9 cellular contexts compared by ENCODE assay signal in genomic region chr19:4051175-4052101, GRCh38. TPM values are rescaled to one million over a fixed set of nuclear protein-coding genes. Genes with fewer than 3 reads are reported as not detected.
DNase-seq lines count a peak whose midpoint lies in the region; ATAC-seq and TF ChIP-seq lines count a peak whose summit lies in the region.
"Had no signal": no experiment of that assay in that cellular context is flagged by ENCODE, and none has a peak within 500 bp of the region (broad histone marks: within the 10 kb centered on the region; RNA-seq: fewer than 3 reads in every experiment).

No MANE protein-coding gene starts in this region.

- peak; percentile 18 to 33 (median 31) for ATAC-seq in right lobe of liver
- peak; percentile 13 to 62 for ATAC-seq in upper lobe of left lung (ENCODE audit: low FRiP score in 2 of 2)

- H3K27me3 ChIP-seq in adipocyte (replicated peaks; ENCODE audit: control insufficient read depth, insufficient read depth, low read length) = no peaks in the 10 kb centered on the region
- no peaks in the 10 kb centered on the region for H3K27me3 ChIP-seq in right lobe of liver
- no peaks in the 10 kb centered on the region for H3K27me3 ChIP-seq in upper lobe of left lung

- H3K4me3 ChIP-seq in adipocyte (ENCODE audit: low read length) (peak overlapping the region; percentile 66), right lobe of liver (peak overlapping the region; percentile 20 to 50 (median 31)), upper lobe of left lung (peak overlapping the region in 1 of 4 donors; percentile 15)

- no peak for TF ChIP-seq EP300 in upper lobe of left lung (IDR thresholded peaks at IDR 0.05)

- no peak for TF ChIP-seq POLR2A in right lobe of liver (IDR thresholded peaks at IDR 0.05)
- no peak for TF ChIP-seq POLR2A in upper lobe of left lung (IDR thresholded peaks at IDR 0.05)

- H3K4me1 ChIP-seq in adipocyte (ENCODE audit: control insufficient read depth, insufficient read depth, low read length) = peaks cover 30% of the 10 kb centered on the region
- peaks cover 0 to 21% (median 11%) of the 10 kb centered on the region in 4 donors for H3K4me1 ChIP-seq in right lobe of liver
- H3K4me1 ChIP-seq in upper lobe of left lung = peaks cover 20 to 58% (median 23%) of the 10 kb centered on the region in 4 donors

- peak overlapping the region; percentile 81 for H3K9ac ChIP-seq in adipocyte (ENCODE audit: low read length)

- peak; percentile 42 for DNase-seq in activated naive CD4-positive, alpha-beta T cell treated with Interleukin-2 at 50 U/mL for 16 hours
- DNase-seq in activated naive CD4-positive, alpha-beta T cell treated with anti-CD3 and anti-CD28 coated beads, Interleukin-2, amount 50 U/mL, for 16 hours = no peak
- peak; percentile 73 for DNase-seq in adipocyte (ENCODE audit: low read depth)
- DNase-seq in right lobe of liver = peak; percentile 61 to 76 (median 69)
- peak; percentile 64 to 82 for DNase-seq in upper lobe of left lung
- no peak for DNase-seq in DMS114 treated with DMSO at 0.1 percent for 48 hours (lab: John Stamatoyannopoulos, UW; ENCODE audit: unreplicated experiment)
- no peak for DNase-seq in cerebellar cortex (ENCODE audit: low spot score)
- DNase-seq in NCI-H1417 treated with DMSO at 0.1 percent for 48 hours (lab: John Stamatoyannopoulos, UW) = no peak
- DNase-seq: DND-41 had no signal

- TF ChIP-seq CTCF in right lobe of liver (IDR thresholded peaks at IDR 0.05) (no peak), upper lobe of left lung (IDR thresholded peaks at IDR 0.05) (no peak)

- peak overlapping the region; percentile 75 to 92 (median 85) for H3K27ac ChIP-seq in right lobe of liver
- H3K27ac ChIP-seq in upper lobe of left lung = peak overlapping the region; percentile 67 to 82 (median 74)

- H3K36me3 ChIP-seq in adipocyte (ENCODE audit: control insufficient read depth, insufficient read depth, low read length, severe bottlenecking) (peaks cover 57% of the 10 kb centered on the region), right lobe of liver (peaks cover 0 to 41% (median 13%) of the 10 kb centered on the region in 4 donors), upper lobe of left lung (peaks cover 11 to 71% (median 60%) of the 10 kb centered on the region in 4 donors)

- 45% methylated on average over 5 of the region's 15 CpGs for WGBS in right lobe of liver (ENCODE audit: insufficient coverage, low coverage, low lambda C conversion rate, missing lambda C conversion rate)
- WGBS in upper lobe of left lung, 2 donors = 76 to 84% methylated on average over 9 to 15 of the region's 15 CpGs

- intact Hi-C loops in right lobe of liver (cut with DNase I) = no loop called here

- H3K9me3 ChIP-seq in adipocyte (ENCODE audit: control insufficient read depth, low read length) (no peaks in the 10 kb centered on the region), right lobe of liver (no peaks in the 10 kb centered on the region), upper lobe of left lung (no peaks in the 10 kb centered on the region)

RNA-seq across cellular contexts. Expression of gene ZBTB7A, which starts 15.3 kb away (rescaled TPM):
- total RNA-seq in right lobe of liver (10 to 100 TPM; 19.0 to 38.5 (median 27.7) TPM), upper lobe of left lung (100 to 1,000 TPM in 1 of 6 donors, 10 to 100 TPM in 5; 54.1 to 131 (median 72.6) TPM)

RNA-seq across cellular contexts. Expression of gene PIAS4, which starts 43.9 kb away (rescaled TPM):
- total RNA-seq in right lobe of liver (10 to 100 TPM in 5 of 6 experiments, 1 to 10 TPM in 1; 9.9 to 20.0 (median 14.9) TPM), upper lobe of left lung (10 to 100 TPM; 13.7 to 53.4 (median 21.9) TPM)

Comparison
In these comparisons a context has a peak if more than half of its experiments do, and no peak if none do; other contexts are left out.
1. DNase-seq: peak in activated naive CD4-positive, alpha-beta T cell treated with Interleukin-2 at 50 U/mL for 16 hours (single experiment), adipocyte (single experiment), right lobe of liver (3 of 3) and upper lobe of left lung (2 of 2); none in activated naive CD4-positive, alpha-beta T cell treated with anti-CD3 and anti-CD28 coated beads, Interleukin-2, amount 50 U/mL, for 16 hours (single experiment), DMS114 treated with DMSO at 0.1 percent for 48 hours (single experiment), cerebellar cortex (single experiment) and NCI-H1417 treated with DMSO at 0.1 percent for 48 hours (single experiment).